8 cellular contexts compared by ENCODE assay signal in genomic region chr11:9615031-9615451, GRCh38. TPM values are rescaled to one million over a fixed set of nuclear protein-coding genes. Genes with fewer than 3 reads are reported as not detected.
DNase-seq lines count a peak whose midpoint lies in the region; ATAC-seq and TF ChIP-seq lines count a peak whose summit lies in the region.

No MANE protein-coding gene starts in this region.

- H3K27me3 ChIP-seq in SJSA1 (replicated peaks) (no peaks in the 10 kb centered on the region), lower lobe of right lung (ENCODE audit: low read depth) (no peaks in the 10 kb centered on the region)

- TF ChIP-seq CTCF in lower lobe of right lung (IDR thresholded peaks at IDR 0.05) = no peak

- H3K4me1 ChIP-seq in SJSA1 (replicated peaks) (peaks cover 44% of the 10 kb centered on the region), lower lobe of right lung (peaks cover 25% of the 10 kb centered on the region)

- intact Hi-C loops in lower lobe of right lung (cut with DNase I) = loop anchor here (10.0 kb wide), 1 partner anchor 80 kb away; no protein-coding TSS in a partner anchor

- peak overlapping the region; percentile 98; the same call in 1 of the 2 replicates for H3K27ac ChIP-seq in SJSA1
- peak overlapping the region; percentile 98 for H3K27ac ChIP-seq in lower lobe of right lung

- H3K4me3 ChIP-seq in SJSA1 (no peak overlapping the region), lower lobe of right lung (peak overlapping the region; percentile 62)

- H3K9me3 ChIP-seq in SJSA1 (replicated peaks) (no peaks in the 10 kb centered on the region), lower lobe of right lung (no peaks in the 10 kb centered on the region)

- DNase-seq in AML-193 (lab: John Stamatoyannopoulos, UW) = peak; percentile 33 to 55
- no peak for DNase-seq in SJSA1 (ENCODE audit: low read depth in 1 of 2, low spot score in 2 of 2)
- DNase-seq in lower lobe of right lung = no peak
- no peak for DNase-seq in NK-92 treated with Interleukin-12 subunit alpha and Interleukin-12 subunit beta, amount 100 ng/mL, for 24 hours (lab: John Stamatoyannopoulos, UW)
- DNase-seq in stimulated activated naive CD4-positive, alpha-beta T cell (lab: John Stamatoyannopoulos, UW) = no peak
- no peak for DNase-seq in 8988T

- ATAC-seq in GM18873 (IDR thresholded peaks at IDR 0.05; ENCODE audit: low FRiP score, unreplicated experiment) (peak; percentile 46), HG03045 (IDR thresholded peaks at IDR 0.05; ENCODE audit: unreplicated experiment) (peak; percentile 50), lower lobe of right lung (no peak)

- H3K36me3 ChIP-seq in SJSA1 (no peaks in the 10 kb centered on the region), lower lobe of right lung (no peaks in the 10 kb centered on the region)

RNA-seq across cellular contexts. Expression of gene WEE1, which starts 41.6 kb away (rescaled TPM):
- total RNA-seq in SJSA1 (2014; rRNA removed; shearing (Covaris generic)) = 36.1 and 44.3 TPM in 2 replicates
- 12.4 TPM for total RNA-seq in lower lobe of right lung

RNA-seq across cellular contexts. Expression of gene SWAP70, which starts 48.8 kb away (rescaled TPM):
- total RNA-seq in SJSA1 (2014; rRNA removed; shearing (Covaris generic)) = 15.6 and 27.7 TPM in 2 replicates
- total RNA-seq in lower lobe of right lung = 50.1 TPM

Comparison
In these comparisons a context has a peak if more than half of its experiments do, and no peak if none do; other contexts are left out.
1. DNase-seq: peak in AML-193 (2 of 2); none in SJSA1 (0 of 2), lower lobe of right lung (single experiment), NK-92 treated with Interleukin-12 subunit alpha and Interleukin-12 subunit beta, amount 100 ng/mL, for 24 hours (single experiment), stimulated activated naive CD4-positive, alpha-beta T cell (0 of 6) and 8988T (single experiment).
2. ATAC-seq: peak in GM18873 (single experiment) and HG03045 (single experiment); none in lower lobe of right lung (0 of 2).